ENCODE assay signal across 17 cellular contexts in the genomic region with DNA sequence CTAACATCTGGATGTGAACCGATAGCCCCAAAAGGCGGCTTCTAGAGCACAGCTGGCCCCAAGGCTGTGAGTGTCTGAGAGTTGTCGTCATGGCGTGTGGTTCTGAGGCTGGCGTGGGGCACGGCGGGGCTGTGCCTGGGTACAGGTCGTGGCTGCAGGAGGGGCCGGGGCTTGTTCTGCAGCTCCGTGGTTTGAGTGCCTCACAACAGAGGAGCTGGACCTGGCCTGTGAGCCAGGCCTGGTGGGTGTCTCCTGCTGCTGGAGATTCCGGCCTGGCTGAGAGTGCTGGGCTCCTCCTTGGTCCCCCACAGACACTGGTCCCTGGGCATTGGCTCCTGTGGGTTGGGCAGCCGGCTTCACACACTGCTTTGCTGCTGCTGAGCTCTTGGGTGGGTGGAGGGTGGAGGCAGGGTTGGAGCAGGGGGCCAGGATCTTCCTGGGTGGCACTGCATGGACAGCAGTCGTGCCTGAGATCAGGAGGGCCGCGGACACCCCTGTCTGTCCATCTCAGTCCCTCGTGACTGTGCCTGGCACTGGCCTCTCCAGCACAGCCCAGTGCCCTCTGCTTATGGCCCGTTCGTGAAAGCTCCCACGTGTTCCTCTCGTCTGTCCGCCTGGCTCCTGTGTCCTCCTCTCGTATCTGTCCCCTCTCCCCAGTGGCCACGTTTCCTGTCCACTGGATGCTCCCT. TPM values are rescaled to one million over a fixed set of nuclear protein-coding genes. Genes with fewer than 3 reads are reported as not detected.
DNase-seq lines count a peak whose midpoint lies in the region; ATAC-seq and TF ChIP-seq lines count a peak whose summit lies in the region.
"Had no signal": no experiment of that assay in that cellular context is flagged by ENCODE, and none has a peak within 500 bp of the region (broad histone marks: within the 10 kb centered on the region; RNA-seq: fewer than 3 reads in every experiment).

No MANE protein-coding gene starts in this region.

- H3K27ac Mint-ChIP-seq in activated naive CD4-positive, alpha-beta T cell treated with anti-CD3 and anti-CD28 coated beads, Interleukin-2, amount 50 U/mL, for 72 hours: peak overlapping the region; percentile 40 to 51
- no peak overlapping the region for H3K27ac Mint-ChIP-seq in activated naive CD4-positive, alpha-beta T cell treated with anti-CD3 and anti-CD28 coated beads, Interleukin-2, amount 10 ng/mL, durations not matched to agents 7 days and 5 days
- H3K27ac Mint-ChIP-seq in neural progenitor cell: peak overlapping the region; percentile 33
- H3K27ac Mint-ChIP-seq: CD4-positive, alpha-beta memory T cell had no signal

- H3K9ac ChIP-seq in neural progenitor cell: no peak overlapping the region

- H3K36me3 Mint-ChIP-seq in activated naive CD4-positive, alpha-beta T cell treated with anti-CD3 and anti-CD28 coated beads, Interleukin-2, amount 50 U/mL, for 72 hours: no peaks in the 10 kb centered on the region
- no peaks in the 10 kb centered on the region for H3K36me3 Mint-ChIP-seq in activated naive CD4-positive, alpha-beta T cell treated with anti-CD3 and anti-CD28 coated beads, Interleukin-2, amount 10 ng/mL, durations not matched to agents 7 days and 5 days
- peaks cover 8% of the 10 kb centered on the region for H3K36me3 Mint-ChIP-seq in neural progenitor cell

- H3K4me3 Mint-ChIP-seq in activated naive CD4-positive, alpha-beta T cell treated with anti-CD3 and anti-CD28 coated beads, Interleukin-2, amount 10 ng/mL, durations not matched to agents 7 days and 5 days: no peak overlapping the region
- H3K4me3 Mint-ChIP-seq in neural progenitor cell: no peak overlapping the region
- H3K4me3 Mint-ChIP-seq: CD4-positive, alpha-beta memory T cell had no signal

- H2AFZ ChIP-seq in neural progenitor cell (replicated peaks): no peak overlapping the region

- H3K9me3 ChIP-seq in neural progenitor cell (ENCODE audit: low read depth): no peaks in the 10 kb centered on the region

- H3K4me3 ChIP-seq in dorsolateral prefrontal cortex: no peak overlapping the region
- no peak overlapping the region for H3K4me3 ChIP-seq in neural progenitor cell
- H3K4me3 ChIP-seq: GM12878 had no signal

- DNase-seq in activated naive CD4-positive, alpha-beta T cell treated with anti-CD3 and anti-CD28 coated beads, Interleukin-2, amount 50 U/mL, for 72 hours (ENCODE audit: low spot score in 2 of 2): no peak
- no peak for DNase-seq in activated naive CD4-positive, alpha-beta T cell treated with anti-CD3 and anti-CD28 coated beads, Interleukin-2, amount 10 ng/mL, durations not matched to agents 7 days and 5 days
- DNase-seq in dorsolateral prefrontal cortex (peak in 5 of 10 donors; percentile 32 to 68 (median 60)), neural progenitor cell (ENCODE audit: low spot score) (no peak)
- DNase-seq in stimulated activated CD4-positive, alpha-beta T cell treated with anti-CD3 and anti-CD28 coated beads, Interleukin-2, amount 100 ng/mL, for 24 hours: no peak
- DNase-seq: 8988T; Calu3; CD4-positive, alpha-beta memory T cell; EL; KBM-7; MV-4-11; NCI-H1694 treated with DMSO at 0.1 percent for 48 hours had no signal

- no peak for TF ChIP-seq CTCF in dorsolateral prefrontal cortex (IDR thresholded peaks at IDR 0.05 in 54 of 56, conservative IDR thresholded peaks at IDR 0.05 in 2 of 56; ENCODE audit: low read depth in 1 of 56, partially characterized antibody in 56 of 56)
- TF ChIP-seq CTCF in neural progenitor cell (IDR thresholded peaks at IDR 0.05): no peak

- H3K4me1 ChIP-seq in neural progenitor cell: no peaks in the 10 kb centered on the region

- H3K4me1 Mint-ChIP-seq in activated naive CD4-positive, alpha-beta T cell treated with anti-CD3 and anti-CD28 coated beads, Interleukin-2, amount 10 ng/mL, durations not matched to agents 7 days and 5 days: peaks cover 9% of the 10 kb centered on the region
- no peaks in the 10 kb centered on the region for H3K4me1 Mint-ChIP-seq in neural progenitor cell

- no peaks in the 10 kb centered on the region for H3K36me3 ChIP-seq in neural progenitor cell

- peaks cover 20% of the 10 kb centered on the region for H3K27me3 Mint-ChIP-seq in activated naive CD4-positive, alpha-beta T cell treated with anti-CD3 and anti-CD28 coated beads, Interleukin-2, amount 10 ng/mL, durations not matched to agents 7 days and 5 days
- peaks cover 4% of the 10 kb centered on the region for H3K27me3 Mint-ChIP-seq in neural progenitor cell (ENCODE audit: insufficient read depth, low read depth)
- H3K27me3 Mint-ChIP-seq: CD4-positive, alpha-beta memory T cell had no signal

- intact Hi-C loops in dorsolateral prefrontal cortex (cut with DNase I): loop anchor here in 1 of 2 donors (5.0 kb wide), 1 partner anchor 161 kb away; a partner anchor contains a TSS

- no peaks in the 10 kb centered on the region for H3K9me3 Mint-ChIP-seq in activated naive CD4-positive, alpha-beta T cell treated with anti-CD3 and anti-CD28 coated beads, Interleukin-2, amount 50 U/mL, for 72 hours
- H3K9me3 Mint-ChIP-seq in activated naive CD4-positive, alpha-beta T cell treated with anti-CD3 and anti-CD28 coated beads, Interleukin-2, amount 10 ng/mL, durations not matched to agents 7 days and 5 days: no peaks in the 10 kb centered on the region
- no peaks in the 10 kb centered on the region for H3K9me3 Mint-ChIP-seq in neural progenitor cell
- H3K9me3 Mint-ChIP-seq: CD4-positive, alpha-beta memory T cell had no signal

- H3F3A ChIP-seq in neural progenitor cell (ENCODE audit: low read depth): peaks cover 14% of the 10 kb centered on the region

- CTCF ChIA-PET in activated naive CD4-positive, alpha-beta T cell treated with anti-CD3 and anti-CD28 coated beads, Interleukin-2, amount 10 ng/mL, durations not matched to agents 7 days and 5 days (lab: Charles Lee): no interaction called here

- H3K27me3 ChIP-seq in dorsolateral prefrontal cortex: no peaks in the 10 kb centered on the region
- H3K27me3 ChIP-seq in neural progenitor cell: no peaks in the 10 kb centered on the region

- H4K20me1 ChIP-seq in neural progenitor cell (ENCODE audit: low read depth): peaks cover 4% of the 10 kb centered on the region

- no peak overlapping the region for H3K4me2 ChIP-seq in neural progenitor cell

- no peaks in the 10 kb centered on the region for H3K79me2 ChIP-seq in neural progenitor cell (ENCODE audit: low read depth)

- no peak for ATAC-seq in activated naive CD4-positive, alpha-beta T cell treated with anti-CD3 and anti-CD28 coated beads, Interleukin-2, amount 50 U/mL, for 72 hours
- ATAC-seq in HG02884 (IDR thresholded peaks at IDR 0.05; ENCODE audit: unreplicated experiment) (no peak), GM21529 (IDR thresholded peaks at IDR 0.05; ENCODE audit: unreplicated experiment) (no peak)
- ATAC-seq: GM12878, Panc1 had no signal

- H3K27ac ChIP-seq in dorsolateral prefrontal cortex (peak overlapping the region in 52 of 59 donors; percentile 15 to 90 (median 62)), neural progenitor cell (no peak overlapping the region), temporal lobe (ENCODE audit: low read depth, low read length) (peak overlapping the region; percentile 86)

RNA-seq across cellular contexts. Expression of a gene that starts 31.8 kb away (rescaled TPM):
- total RNA-seq in activated naive CD4-positive, alpha-beta T cell treated with anti-CD3 and anti-CD28 coated beads, Interleukin-2, amount 50 U/mL, for 72 hours: 1 to 10 TPM; 2.0 to 4.6 TPM
- total RNA-seq in dorsolateral prefrontal cortex (10 to 100 TPM in 1 of 120 experiments, 1 to 10 TPM in 113, under 1 TPM in 6; 0.38 to 13.1 (median 3.6) TPM), neural progenitor cell (ENCODE audit: low replicate concordance) (0.84 TPM in 1 of 2 replicates, not detected in the other), temporal lobe (0.25 TPM)

RNA-seq across cellular contexts. Expression of a gene that starts 52.0 kb away (rescaled TPM):
- 10 to 100 TPM; 35.2 to 36.9 TPM for total RNA-seq in activated naive CD4-positive, alpha-beta T cell treated with anti-CD3 and anti-CD28 coated beads, Interleukin-2, amount 50 U/mL, for 72 hours
- total RNA-seq in dorsolateral prefrontal cortex (100 to 1,000 TPM; 131 to 394 (median 200) TPM), neural progenitor cell (ENCODE audit: low replicate concordance) (22.5 and 41.2 TPM in 2 replicates), temporal lobe (67.9 TPM)

RNA-seq across cellular contexts. Expression of a gene that starts 53.1 kb away (rescaled TPM):
- 100 to 1,000 TPM; 121 to 137 TPM for total RNA-seq in activated naive CD4-positive, alpha-beta T cell treated with anti-CD3 and anti-CD28 coated beads, Interleukin-2, amount 50 U/mL, for 72 hours
- total RNA-seq in dorsolateral prefrontal cortex: 100 to 1,000 TPM in 85 of 120 experiments, 10 to 100 TPM in 35; 81.6 to 178 (median 109) TPM
- total RNA-seq in neural progenitor cell (ENCODE audit: low replicate concordance): 59.8 and 117 TPM in 2 replicates
- total RNA-seq in temporal lobe: 48.9 TPM
